Comparison of ENCODE assay signal across 8 cellular contexts in genomic region chr15:72476330-72476729, GRCh38. TPM values are rescaled to one million over a fixed set of nuclear protein-coding genes. Genes with fewer than 3 reads are reported as not detected.
DNase-seq lines count a peak whose midpoint lies in the region; ATAC-seq and TF ChIP-seq lines count a peak whose summit lies in the region.
"Not testable (repeated sequence)": the region's sequence is repeated elsewhere in the genome, so short reads cannot be mapped to it uniquely, and the experiment has no call there.

No MANE protein-coding gene starts in this region.

- H3K36me3 ChIP-seq in BLaER1 (peaks cover 43% of the 10 kb centered on the region), HUES6 (ENCODE audit: control insufficient read depth, insufficient read depth, low read length) (peaks cover 32% of the 10 kb centered on the region), neural progenitor cell (peaks cover 16% of the 10 kb centered on the region)
- not testable (repeated sequence) for H3K36me3 ChIP-seq in SU-DHL-6 (ENCODE audit: low read length); iPS-15b (ENCODE audit: control insufficient read depth, insufficient read depth, low read length); stomach smooth muscle (ENCODE audit: control insufficient read depth in 2 of 2, insufficient read depth in 2 of 2, low read length in 2 of 2)

- H3K79me2 ChIP-seq in SU-DHL-6 (ENCODE audit: insufficient read depth, low read length), result peaks cover 70% of the 10 kb centered on the region
- peaks cover 82% of the 10 kb centered on the region for H3K79me2 ChIP-seq in neural progenitor cell (ENCODE audit: low read depth)

- H3K4me3 ChIP-seq in BLaER1, result peak overlapping the region; percentile 96
- H3K4me3 ChIP-seq in HUES6 (ENCODE audit: low read depth, low read length), result peak overlapping the region; percentile 100
- peak overlapping the region; percentile 83 for H3K4me3 ChIP-seq in SU-DHL-6 (ENCODE audit: insufficient read depth, low read length, poor library complexity, severe bottlenecking)
- peak overlapping the region; percentile 4 for H3K4me3 ChIP-seq in iPS-15b (ENCODE audit: low read depth, low read length)
- H3K4me3 ChIP-seq in neural progenitor cell, result peak overlapping the region; percentile 88
- peak overlapping the region; percentile 20 to 24 for H3K4me3 ChIP-seq in stomach smooth muscle (ENCODE audit: low read length in 2 of 2)

- peak overlapping the region; percentile 92 to 100 for H3K27ac Mint-ChIP-seq in activated naive CD4-positive, alpha-beta T cell treated with anti-CD3 and anti-CD28 coated beads, Interleukin-2, amount 50 U/mL, for 72 hours
- peak overlapping the region; percentile 41 to 69 for H3K27ac Mint-ChIP-seq in effector memory CD8-positive, alpha-beta T cell
- H3K27ac Mint-ChIP-seq in neural progenitor cell, result not testable (repeated sequence)

- not testable (repeated sequence) for H3K27ac ChIP-seq in BLaER1; HUES6 (ENCODE audit: low read depth, low read length); SU-DHL-6 (ENCODE audit: low read depth, low read length); neural progenitor cell; stomach smooth muscle (ENCODE audit: low read length)

- ATAC-seq in activated naive CD4-positive, alpha-beta T cell treated with anti-CD3 and anti-CD28 coated beads, Interleukin-2, amount 50 U/mL, for 72 hours; effector memory CD8-positive, alpha-beta T cell (replicated peaks): not testable (repeated sequence)

- not testable (repeated sequence) for H3K9me2 ChIP-seq in SU-DHL-6 (replicated peaks; ENCODE audit: insufficient read depth, low read length)

- peak overlapping the region; percentile 96 to 97 for H3K4me3 Mint-ChIP-seq in effector memory CD8-positive, alpha-beta T cell
- H3K4me3 Mint-ChIP-seq in neural progenitor cell, result peak overlapping the region; percentile 81

- H3K36me3 Mint-ChIP-seq in activated naive CD4-positive, alpha-beta T cell treated with anti-CD3 and anti-CD28 coated beads, Interleukin-2, amount 50 U/mL, for 72 hours, result peaks cover 13 to 46% of the 10 kb centered on the region in 2 donors
- H3K36me3 Mint-ChIP-seq in effector memory CD8-positive, alpha-beta T cell (ENCODE audit: insufficient read depth), result peaks cover 75% of the 10 kb centered on the region
- H3K36me3 Mint-ChIP-seq in neural progenitor cell, result peaks cover 36% of the 10 kb centered on the region

- not testable (repeated sequence) for H3K9me3 ChIP-seq in BLaER1; HUES6 (ENCODE audit: control insufficient read depth, insufficient read depth, low read depth, low read length); SU-DHL-6 (ENCODE audit: insufficient read depth, low read length); iPS-15b (ENCODE audit: control insufficient read depth, insufficient read depth, low read length); neural progenitor cell (ENCODE audit: low read depth); stomach smooth muscle (ENCODE audit: control insufficient read depth in 2 of 2, low read length in 2 of 2)

- H3K4me1 Mint-ChIP-seq in effector memory CD8-positive, alpha-beta T cell (ENCODE audit: low read depth in 2 of 2), result peaks cover 46 to 62% of the 10 kb centered on the region in 2 donors
- H3K4me1 Mint-ChIP-seq in neural progenitor cell, result peaks cover 26% of the 10 kb centered on the region

- not testable (repeated sequence) for H3K27me3 ChIP-seq in BLaER1; HUES6 (ENCODE audit: control insufficient read depth, insufficient read depth, low read length); SU-DHL-6 (ENCODE audit: low read length); iPS-15b (ENCODE audit: control insufficient read depth, insufficient read depth, low read length); neural progenitor cell; stomach smooth muscle (ENCODE audit: control insufficient read depth in 1 of 2, insufficient read depth in 2 of 2, low read length in 2 of 2)

- H4K20me1 ChIP-seq in BLaER1 (peaks cover 71% of the 10 kb centered on the region), SU-DHL-6 (ENCODE audit: low read depth, low read length) (peaks cover 12% of the 10 kb centered on the region), neural progenitor cell (ENCODE audit: low read depth) (peaks cover 69% of the 10 kb centered on the region)

- H3K27me3 Mint-ChIP-seq in effector memory CD8-positive, alpha-beta T cell; neural progenitor cell (ENCODE audit: insufficient read depth, low read depth): not testable (repeated sequence)

- H3K4me1 ChIP-seq in BLaER1 (peaks cover 40% of the 10 kb centered on the region), neural progenitor cell (peaks cover 16% of the 10 kb centered on the region), stomach smooth muscle (ENCODE audit: control insufficient read depth, insufficient read depth, low read length) (peaks cover 17% of the 10 kb centered on the region)
- not testable (repeated sequence) for H3K4me1 ChIP-seq in HUES6 (ENCODE audit: control insufficient read depth, insufficient read depth, low read length); iPS-15b (ENCODE audit: control insufficient read depth, insufficient read depth, low read length)

- peak overlapping the region; percentile 96 for H3K4me2 ChIP-seq in BLaER1
- H3K4me2 ChIP-seq in SU-DHL-6 (ENCODE audit: low read depth, low read length, poor library complexity, severe bottlenecking), result peak overlapping the region; percentile 96
- peak overlapping the region; percentile 93 for H3K4me2 ChIP-seq in neural progenitor cell

- not testable (repeated sequence) for H3K9me3 Mint-ChIP-seq in activated naive CD4-positive, alpha-beta T cell treated with anti-CD3 and anti-CD28 coated beads, Interleukin-2, amount 50 U/mL, for 72 hours; effector memory CD8-positive, alpha-beta T cell; neural progenitor cell

- not testable (repeated sequence) for H2AFZ ChIP-seq in SU-DHL-6 (ENCODE audit: low read depth, low read length, severe bottlenecking); neural progenitor cell (replicated peaks)

- not testable (repeated sequence) for TF ChIP-seq CTCF in SU-DHL-6 (IDR thresholded peaks at IDR 0.05; ENCODE audit: insufficient read depth, low read length, poor library complexity, severe bottlenecking); neural progenitor cell (IDR thresholded peaks at IDR 0.05)

- peak overlapping the region; percentile 99 for H3K9ac ChIP-seq in BLaER1
- not testable (repeated sequence) for H3K9ac ChIP-seq in HUES6 (ENCODE audit: low read length); iPS-15b (ENCODE audit: low read depth, low read length); neural progenitor cell
- H3K9ac ChIP-seq in SU-DHL-6 (ENCODE audit: low read length), result peak overlapping the region; percentile 89
- peak overlapping the region in 1 of 2 donors; percentile 99 for H3K9ac ChIP-seq in stomach smooth muscle (ENCODE audit: low read length in 2 of 2)

- not testable (repeated sequence) for DNase-seq in activated naive CD4-positive, alpha-beta T cell treated with anti-CD3 and anti-CD28 coated beads, Interleukin-2, amount 50 U/mL, for 72 hours (ENCODE audit: low spot score in 2 of 2); effector memory CD8-positive, alpha-beta T cell; neural progenitor cell (ENCODE audit: low spot score)

- H3F3A ChIP-seq in SU-DHL-6 (ENCODE audit: insufficient read depth) (peaks cover 20% of the 10 kb centered on the region), neural progenitor cell (ENCODE audit: low read depth) (peaks cover 13% of the 10 kb centered on the region)

RNA-seq across cellular contexts. Expression of gene ARIH1, which starts 2.2 kb away (rescaled TPM):
- total RNA-seq in activated naive CD4-positive, alpha-beta T cell treated with anti-CD3 and anti-CD28 coated beads, Interleukin-2, amount 50 U/mL, for 72 hours, result 100 to 1,000 TPM; 142 to 185 TPM
- 53.5 and 68.0 TPM in 2 replicates for total RNA-seq in neural progenitor cell (ENCODE audit: low replicate concordance)

Comparison
In these comparisons a context has a peak if more than half of its experiments do, and no peak if none do; other contexts are left out.
1. H3K4me3 ChIP-seq: peak in every context shown above with its lines; median percentile 100 in HUES6; 96 in BLaER1; 88 in neural progenitor cell; 83 in SU-DHL-6; 22 in stomach smooth muscle; 4 in iPS-15b.